Comparison of ENCODE assay signal across 12 cellular contexts in genomic region chr11:47564366-47564765, GRCh38. TPM values are rescaled to one million over a fixed set of nuclear protein-coding genes. Genes with fewer than 3 reads are reported as not detected.
A peak's percentile ranks its signal among the peaks of the same experiment; 100 is the strongest.
DNase-seq lines count a peak whose midpoint lies in the region; ATAC-seq, FAIRE-seq and TF ChIP-seq lines count a peak whose summit lies in the region.
"Not testable (repeated sequence)": the region's sequence is repeated elsewhere in the genome, so short reads cannot be mapped to it uniquely, and the experiment has no call there.
"Had no signal": no experiment of that assay in that cellular context is flagged by ENCODE, and none has a peak within 500 bp of the region (broad histone marks: within the 10 kb centered on the region; RNA-seq: fewer than 3 reads in every experiment).

No MANE protein-coding gene starts in this region.

- H3K4me1 Mint-ChIP-seq in CD4-positive, alpha-beta memory T cell, result peaks cover 9 to 25% (median 19%) of the 10 kb centered on the region in 4 donors
- H3K4me1 Mint-ChIP-seq in activated T-cell treated with anti-CD3 and anti-CD28 coated beads, Interleukin-2, amount 50 U/mL, for 24 hours (ENCODE audit: low read depth), result peaks cover 30% of the 10 kb centered on the region
- H3K4me1 Mint-ChIP-seq in astrocyte (ENCODE audit: low read depth, unreplicated experiment); type B pancreatic cell (ENCODE audit: unreplicated experiment): not testable (repeated sequence)
- peaks cover 11% of the 10 kb centered on the region for H3K4me1 Mint-ChIP-seq in neural crest cell

- not testable (repeated sequence) for DNase-seq in CD4-positive, alpha-beta memory T cell; activated T-cell treated with anti-CD3 and anti-CD28 coated beads, Interleukin-2, amount 50 U/mL, for 24 hours; astrocyte (ENCODE audit: low read depth); foreskin keratinocyte; neural crest cell (ENCODE audit: low read depth, low spot score); type B pancreatic cell (ENCODE audit: extremely low spot score, unreplicated experiment)

- CTCF ChIA-PET in CD4-positive, alpha-beta memory T cell (lab: Charles Lee; ENCODE audit: partially characterized antibody), result interaction anchor here (1.1 to 2.3 kb wide), 7 partner anchors 9 to 190 kb away, joined by 3 to 14 read pairs (median 7); partner anchors contain the start of genes CELF1, KBTBD4 and NDUFS3

- H3K79me2 ChIP-seq in SU-DHL-6 (ENCODE audit: insufficient read depth, low read length) (peaks cover 30% of the 10 kb centered on the region), astrocyte (ENCODE audit: insufficient read depth, low read length) (peaks cover 35% of the 10 kb centered on the region)

- not testable (repeated sequence) for H3K36me3 ChIP-seq in CD4-positive, alpha-beta memory T cell (ENCODE audit: insufficient read depth, low read length); HUES64 (ENCODE audit: insufficient read depth, low read length); SU-DHL-6 (ENCODE audit: low read length); astrocyte (ENCODE audit: insufficient read depth, low read length)

- not testable (repeated sequence) for H3K27me3 ChIP-seq in CD4-positive, alpha-beta memory T cell (ENCODE audit: insufficient read depth, low read length); HUES64 (ENCODE audit: insufficient read depth, low read length); SU-DHL-6 (ENCODE audit: low read length); astrocyte (ENCODE audit: insufficient read depth, low read length); foreskin keratinocyte

- H3K27ac ChIP-seq in CD4-positive, alpha-beta memory T cell (ENCODE audit: low read depth, low read length); HUES64 (ENCODE audit: low read depth, low read length); astrocyte (ENCODE audit: low read depth, low read length): not testable (repeated sequence)
- H3K27ac ChIP-seq in SU-DHL-6 (ENCODE audit: low read depth, low read length), result peak overlapping the region; percentile 58; the same call in 1 of the 2 replicates
- H3K27ac ChIP-seq in foreskin keratinocyte, result peak overlapping the region; percentile 88

- peaks cover 13% of the 10 kb centered on the region for H3K4me1 ChIP-seq in CD4-positive, alpha-beta memory T cell (ENCODE audit: insufficient read depth, low read length)
- H3K4me1 ChIP-seq in HUES64 (ENCODE audit: insufficient read depth, low read length); astrocyte (ENCODE audit: insufficient read depth, low read length); foreskin keratinocyte: not testable (repeated sequence)

- not testable (repeated sequence) for H3K9me3 Mint-ChIP-seq in CD4-positive, alpha-beta memory T cell; activated T-cell treated with anti-CD3 and anti-CD28 coated beads, Interleukin-2, amount 50 U/mL, for 24 hours; astrocyte (ENCODE audit: unreplicated experiment); neural crest cell; type B pancreatic cell

- not testable (repeated sequence) for H4K20me1 ChIP-seq in SU-DHL-6 (ENCODE audit: low read depth, low read length); astrocyte (ENCODE audit: insufficient read depth, low read length)

- H3K27me3 Mint-ChIP-seq in CD4-positive, alpha-beta memory T cell; activated T-cell treated with anti-CD3 and anti-CD28 coated beads, Interleukin-2, amount 50 U/mL, for 24 hours; astrocyte (ENCODE audit: low read depth, unreplicated experiment); neural crest cell (ENCODE audit: low read depth); type B pancreatic cell: not testable (repeated sequence)

- FAIRE-seq in astrocyte (lab: Jason Lieb, UNC), result not testable (repeated sequence)

- not testable (repeated sequence) for H3F3A ChIP-seq in SU-DHL-6 (ENCODE audit: insufficient read depth)

- H3K9me3 ChIP-seq in CD4-positive, alpha-beta memory T cell (ENCODE audit: control insufficient read depth in 1 of 2, low read length in 2 of 2); HUES64 (ENCODE audit: insufficient read depth, low read depth, low read length); SU-DHL-6 (ENCODE audit: insufficient read depth, low read length); astrocyte (ENCODE audit: insufficient read depth, low read depth, low read length): not testable (repeated sequence)

- H3K4me3 Mint-ChIP-seq in CD4-positive, alpha-beta memory T cell, result peak overlapping the region; percentile 49 to 85 (median 60)
- H3K4me3 Mint-ChIP-seq in activated T-cell treated with anti-CD3 and anti-CD28 coated beads, Interleukin-2, amount 50 U/mL, for 24 hours, result peak overlapping the region; percentile 54
- H3K4me3 Mint-ChIP-seq in astrocyte (ENCODE audit: unreplicated experiment) (peak overlapping the region; percentile 57), neural crest cell (peak overlapping the region; percentile 15), type B pancreatic cell (peak overlapping the region; percentile 51)

- H3K9ac ChIP-seq in HUES64 (ENCODE audit: low read depth, low read length); astrocyte (ENCODE audit: low read length): not testable (repeated sequence)
- peak overlapping the region; percentile 91 for H3K9ac ChIP-seq in SU-DHL-6 (ENCODE audit: low read length)

- not testable (repeated sequence) for H3K9me2 ChIP-seq in SU-DHL-6 (replicated peaks; ENCODE audit: insufficient read depth, low read length)

- not testable (repeated sequence) for TF ChIP-seq CTCF in SU-DHL-6 (IDR thresholded peaks at IDR 0.05; ENCODE audit: insufficient read depth, low read length, poor library complexity, severe bottlenecking); astrocyte (IDR thresholded peaks at IDR 0.05; ENCODE audit: insufficient read depth, low read depth, low read length); foreskin keratinocyte (conservative IDR thresholded peaks at IDR 0.05); neural crest cell (conservative IDR thresholded peaks at IDR 0.05); type B pancreatic cell (conservative IDR thresholded peaks at IDR 0.05)

- not testable (repeated sequence) for H2AFZ ChIP-seq in SU-DHL-6 (ENCODE audit: low read depth, low read length, severe bottlenecking); astrocyte (ENCODE audit: low read depth, low read length)

- peak overlapping the region in 5 of 7 donors; percentile 32 to 86 (median 48) for H3K27ac Mint-ChIP-seq in CD4-positive, alpha-beta memory T cell
- H3K27ac Mint-ChIP-seq in activated T-cell treated with anti-CD3 and anti-CD28 coated beads, Interleukin-2, amount 50 U/mL, for 24 hours, result peak overlapping the region; percentile 50
- H3K27ac Mint-ChIP-seq in astrocyte (ENCODE audit: unreplicated experiment); neural crest cell (ENCODE audit: unreplicated experiment); type B pancreatic cell: not testable (repeated sequence)

- POLR2A ChIA-PET in CD4-positive, alpha-beta memory T cell (lab: Charles Lee; ENCODE audit: partially characterized antibody), result interaction anchor here (0.5 to 7.6 kb wide), 6 partner anchors 9 to 350 kb away, joined by 3 to 52 read pairs (median 6); partner anchors contain the start of genes CELF1, KBTBD4 and NDUFS3

- H3K4me3 ChIP-seq in CD4-positive, alpha-beta memory T cell (ENCODE audit: low read length in 2 of 2); astrocyte (ENCODE audit: insufficient read depth, low read depth, low read length): not testable (repeated sequence)
- H3K4me3 ChIP-seq in HUES64 (ENCODE audit: low read length), result peak overlapping the region; percentile 76; the same call in 1 of the 2 replicates
- peak overlapping the region; percentile 83 for H3K4me3 ChIP-seq in SU-DHL-6 (ENCODE audit: insufficient read depth, low read length, poor library complexity, severe bottlenecking)

- H3K4me2 ChIP-seq in SU-DHL-6 (ENCODE audit: low read depth, low read length, poor library complexity, severe bottlenecking) (peak overlapping the region; percentile 96), astrocyte (ENCODE audit: low read length) (peak overlapping the region; percentile 8)

- WGBS in HUES64, result 93% methylated on average over 10 of the region's 10 CpGs

- not testable (repeated sequence) for ATAC-seq in foreskin keratinocyte

- H3K36me3 Mint-ChIP-seq in CD4-positive, alpha-beta memory T cell; astrocyte (ENCODE audit: low read depth, unreplicated experiment); neural crest cell (ENCODE audit: low read depth); type B pancreatic cell: not testable (repeated sequence)
- peaks cover 29% of the 10 kb centered on the region for H3K36me3 Mint-ChIP-seq in activated T-cell treated with anti-CD3 and anti-CD28 coated beads, Interleukin-2, amount 50 U/mL, for 24 hours (ENCODE audit: low read depth)

- intact Hi-C loops in CD4-positive, alpha-beta memory T cell (cut with micrococcal nuclease), result loop anchor here (2.0 kb wide), 1 partner anchor 14 kb away; the partner anchor contains the start of genes KBTBD4 and NDUFS3

RNA-seq across cellular contexts. Expression of gene PTPMT1, which starts 1.0 kb away (rescaled TPM):
- total RNA-seq in CD4-positive, alpha-beta memory T cell, result 10 to 100 TPM; 21.5 to 21.9 TPM
- 100 to 1,000 TPM in 1 of 2 donors, 10 to 100 TPM in 1; 68.3 to 109 TPM for polyA plus RNA-seq in CD4-positive, alpha-beta memory T cell
- 42.3 TPM for polyA plus RNA-seq in HUES64 (2013, experiment 1 of 2)
- 45.5 TPM for polyA plus RNA-seq in HUES64 (2013, experiment 2 of 2)
- 32.4 and 33.9 TPM in 2 replicates for total RNA-seq in astrocyte
- 112 and 118 TPM in 2 replicates for total RNA-seq in foreskin keratinocyte
- polyA plus RNA-seq in foreskin keratinocyte, result 145 and 159 TPM in 2 replicates
- total RNA-seq in neural crest cell, result 41.8 and 47.0 TPM in 2 replicates
- 43.6 and 58.4 TPM in 2 replicates for total RNA-seq in type B pancreatic cell (ENCODE audit: low replicate concordance)

RNA-seq across cellular contexts. Expression of gene CELF1, which starts 11.4 kb away (rescaled TPM):
- 100 to 1,000 TPM; 145 to 149 TPM for total RNA-seq in CD4-positive, alpha-beta memory T cell
- polyA plus RNA-seq in CD4-positive, alpha-beta memory T cell, result 10 to 100 TPM; 45.6 to 76.2 TPM
- polyA plus RNA-seq in HUES64 (2013, experiment 1 of 2), result 83.2 TPM
- 73.5 TPM for polyA plus RNA-seq in HUES64 (2013, experiment 2 of 2)
- total RNA-seq in astrocyte (92.8 and 101 TPM in 2 replicates), foreskin keratinocyte (84.1 and 93.3 TPM in 2 replicates), neural crest cell (176 and 180 TPM in 2 replicates), type B pancreatic cell (ENCODE audit: low replicate concordance) (97.8 and 125 TPM in 2 replicates)
- polyA plus RNA-seq in foreskin keratinocyte, result 26.7 and 28.8 TPM in 2 replicates

RNA-seq across cellular contexts. Expression of gene KBTBD4, which starts 14.4 kb away (rescaled TPM):
- 10 to 100 TPM; 21.2 to 22.5 TPM for total RNA-seq in CD4-positive, alpha-beta memory T cell
- polyA plus RNA-seq in CD4-positive, alpha-beta memory T cell, result 10 to 100 TPM; 40.2 to 71.9 TPM
- polyA plus RNA-seq in HUES64 (2013, experiment 1 of 2), result 18.0 TPM
- 15.2 TPM for polyA plus RNA-seq in HUES64 (2013, experiment 2 of 2)
- total RNA-seq in astrocyte (11.9 and 12.5 TPM in 2 replicates), foreskin keratinocyte (16.4 and 17.4 TPM in 2 replicates), neural crest cell (15.4 and 16.6 TPM in 2 replicates), type B pancreatic cell (ENCODE audit: low replicate concordance) (14.5 and 18.0 TPM in 2 replicates)
- polyA plus RNA-seq in foreskin keratinocyte, result 10.4 and 11.2 TPM in 2 replicates

RNA-seq across cellular contexts. Expression of gene NDUFS3, which starts 14.5 kb away (rescaled TPM):
- total RNA-seq in CD4-positive, alpha-beta memory T cell, result 10 to 100 TPM; 70.9 to 71.0 TPM
- 100 to 1,000 TPM in 1 of 2 donors, 10 to 100 TPM in 1; 85.7 to 118 TPM for polyA plus RNA-seq in CD4-positive, alpha-beta memory T cell
- polyA plus RNA-seq in HUES64 (2013, experiment 1 of 2), result 119 TPM
- polyA plus RNA-seq in HUES64 (2013, experiment 2 of 2), result 110 TPM
- total RNA-seq in astrocyte (80.7 and 88.7 TPM in 2 replicates), foreskin keratinocyte (109 and 112 TPM in 2 replicates), neural crest cell (172 and 178 TPM in 2 replicates), type B pancreatic cell (ENCODE audit: low replicate concordance) (150 and 161 TPM in 2 replicates)
- 147 and 149 TPM in 2 replicates for polyA plus RNA-seq in foreskin keratinocyte

RNA-seq across cellular contexts. Expression of gene FAM180B, which starts 22.1 kb away (rescaled TPM):
- under 1 TPM in 1 of 2 experiments, not detected in 1; 0.25 TPM for total RNA-seq in CD4-positive, alpha-beta memory T cell
- polyA plus RNA-seq in CD4-positive, alpha-beta memory T cell, result not detected
- polyA plus RNA-seq in HUES64 (2013, experiment 1 of 2), result not detected
- not detected for polyA plus RNA-seq in HUES64 (2013, experiment 2 of 2)
- 0.16 TPM in 1 of 2 replicates, not detected in the other for total RNA-seq in astrocyte
- total RNA-seq in foreskin keratinocyte, result not detected in 2 replicates
- polyA plus RNA-seq in foreskin keratinocyte, result not detected in 2 replicates
- total RNA-seq in neural crest cell, result 0.35 and 0.50 TPM in 2 replicates
- 0.43 TPM in 1 of 2 replicates, not detected in the other for total RNA-seq in type B pancreatic cell (ENCODE audit: low replicate concordance)
- total RNA-seq: bronchial epithelial cell, dermis blood vessel endothelial cell, right lobe of liver had no signal
- polyA plus RNA-seq: pancreas had no signal
